In the genomic region with DNA sequence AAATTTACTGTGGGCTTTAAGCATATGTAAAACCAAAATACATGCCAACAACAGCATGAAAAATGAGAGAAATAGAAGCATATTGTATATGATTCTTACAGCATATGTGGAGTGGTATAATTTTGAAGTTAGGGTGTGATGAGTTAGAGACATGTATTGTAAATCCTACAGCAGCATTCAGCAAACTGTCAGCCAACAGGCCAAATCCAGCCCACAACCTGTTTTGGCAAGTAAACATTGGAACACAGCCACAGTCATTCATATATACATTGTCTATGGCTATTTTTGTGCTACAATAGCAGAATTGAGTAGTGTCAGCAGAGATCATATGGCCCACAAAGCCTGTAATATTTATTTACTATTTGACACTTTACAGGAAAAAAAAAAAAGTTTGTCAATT, we compare ENCODE assay signal across 7 cellular contexts.
"Had no signal": no experiment of that assay in that cellular context is flagged by ENCODE, and none has a peak within 500 bp of the region (broad histone marks: within the 10 kb centered on the region; RNA-seq: fewer than 3 reads in every experiment).

No MANE protein-coding gene starts in this region.

- H2AFZ ChIP-seq: GM23338 had no signal

- FAIRE-seq: H1, H54, HTR-8/SVneo had no signal

- H3K4me3 ChIP-seq: GM23338 had no signal

- ATAC-seq: GM23338 had no signal

- DNase-seq: H9, HCEC 1CT, IMR-90 had no signal

- H3K4me2 ChIP-seq: GM23338 had no signal
